ENCODE assay signal across 11 cellular contexts in genomic region chr5:119327018-119327417, GRCh38.
A peak's percentile ranks its signal among the peaks of the same experiment; 100 is the strongest.
DNase-seq lines count a peak whose midpoint lies in the region; ATAC-seq and TF ChIP-seq lines count a peak whose summit lies in the region.
"Had no signal": no experiment of that assay in that cellular context is flagged by ENCODE, and none has a peak within 500 bp of the region (broad histone marks: within the 10 kb centered on the region; RNA-seq: fewer than 3 reads in every experiment).

No MANE protein-coding gene starts in this region.

- DNase-seq in activated CD4-positive, alpha-beta T cell treated with anti-CD3 and anti-CD28 coated beads for 48 hours: peak; percentile 70
- DNase-seq in erythroblast (lab: John Stamatoyannopoulos, UW): peak; percentile 57 to 65
- peak in 2 of 3 experiments; percentile 50 to 57 for DNase-seq in stimulated activated CD4-positive, alpha-beta T cell treated with anti-CD3 and anti-CD28 coated beads, TNF-alpha, amount 100 ng/mL, for 24 hours (ENCODE audit: low read depth in 3 of 3)
- DNase-seq in GM19238 (ENCODE audit: insufficient read length, low spot score): no peak
- no peak for DNase-seq in NCI-H524 treated with DMSO at 0.1 percent for 48 hours (lab: John Stamatoyannopoulos, UW)
- DNase-seq in HEK293T (ENCODE audit: extremely low spot score): no peak
- DNase-seq: NCI-H187 treated with DMSO at 0.1 percent for 48 hours, pancreas had no signal

- TF ChIP-seq POLR2A in erythroblast (IDR thresholded peaks at IDR 0.05; ENCODE audit: low read length): no peak

- CTCF ChIA-PET in HEK293T (lab: Yijun Ruan, JAX): interaction anchor here (1.0 to 1.6 kb wide), 2 partner anchors 9 to 11 kb away, joined by 4 read pairs; no protein-coding TSS in a partner anchor

- POLR2A ChIA-PET in HEK293T (lab: Yijun Ruan, JAX): no interaction called here

- peak; percentile 37 for ATAC-seq in GM18868 (IDR thresholded peaks at IDR 0.05; ENCODE audit: unreplicated experiment)
- ATAC-seq in HG03521 (IDR thresholded peaks at IDR 0.05; ENCODE audit: unreplicated experiment): no peak
- ATAC-seq: Right ventricle myocardium inferior had no signal

TF ChIP-seq in HEK293T, 16 proteins besides CTCF, POLR2A, EP300 and RAD21:
- TF ChIP-seq BHLHE40 (IDR thresholded peaks at IDR 0.05; ENCODE audit: borderline replicate concordance) (no peak), NFRKB (IDR thresholded peaks at IDR 0.05) (no peak), SP1 (IDR thresholded peaks at IDR 0.05) (no peak), ELF4 (IDR thresholded peaks at IDR 0.05) (no peak), TARDBP (IDR thresholded peaks at IDR 0.05) (no peak), CTBP1 (IDR thresholded peaks at IDR 0.05; ENCODE audit: borderline replicate concordance) (no peak)

Comparison
In these comparisons a context has a peak if more than half of its experiments do, and no peak if none do; other contexts are left out.
1. DNase-seq: peak in activated CD4-positive, alpha-beta T cell treated with anti-CD3 and anti-CD28 coated beads for 48 hours (single experiment), erythroblast (2 of 2) and stimulated activated CD4-positive, alpha-beta T cell treated with anti-CD3 and anti-CD28 coated beads, TNF-alpha, amount 100 ng/mL, for 24 hours (2 of 3); none in GM19238 (single experiment), NCI-H524 treated with DMSO at 0.1 percent for 48 hours (single experiment) and HEK293T (single experiment).